ENCODE assay signal across 1 cellular context in the genomic region with DNA sequence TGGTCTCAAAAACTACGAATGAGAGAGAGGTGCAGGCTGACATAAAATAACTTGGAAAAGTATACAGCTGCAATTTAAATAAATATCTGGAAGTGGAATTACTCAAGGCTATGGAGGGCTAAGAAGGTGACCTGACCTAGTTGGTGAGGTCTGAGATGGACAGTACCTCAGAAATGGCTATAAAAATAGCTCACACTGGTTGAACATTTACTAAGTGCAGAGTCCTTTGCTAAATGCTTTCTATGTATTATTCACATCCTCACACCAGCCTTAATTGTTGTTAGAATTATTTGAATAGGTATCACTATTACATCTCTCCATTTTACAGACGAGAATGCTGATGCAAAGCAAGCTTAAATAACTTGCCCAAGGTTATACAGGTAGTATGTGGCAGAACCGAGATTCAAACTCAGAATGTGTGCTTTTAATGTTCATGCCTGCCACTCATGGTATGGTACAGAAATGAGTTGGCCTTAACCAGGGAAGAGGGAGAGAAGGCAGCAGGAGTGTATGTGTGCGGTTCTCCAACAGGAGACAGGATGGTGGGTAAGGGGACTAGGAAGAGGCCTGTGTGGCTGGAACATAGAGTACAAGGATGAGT.
TF ChIP-seq lines count a peak whose summit lies in the region.

No MANE protein-coding gene starts in this region.

TF ChIP-seq in A549, 52 proteins besides CTCF, POLR2A, EP300 and RAD21:
- TF ChIP-seq ESRRA (IDR thresholded peaks at IDR 0.05; ENCODE audit: borderline replicate concordance, low read length) (no peak), TP53 (CRISPR knock-in tag; IDR thresholded peaks at IDR 0.05) (no peak), HOXA7 (CRISPR knock-in tag; IDR thresholded peaks at IDR 0.05) (no peak), FOSB (CRISPR knock-in tag; IDR thresholded peaks at IDR 0.05) (no peak)
- TF ChIP-seq, protein P1, sequence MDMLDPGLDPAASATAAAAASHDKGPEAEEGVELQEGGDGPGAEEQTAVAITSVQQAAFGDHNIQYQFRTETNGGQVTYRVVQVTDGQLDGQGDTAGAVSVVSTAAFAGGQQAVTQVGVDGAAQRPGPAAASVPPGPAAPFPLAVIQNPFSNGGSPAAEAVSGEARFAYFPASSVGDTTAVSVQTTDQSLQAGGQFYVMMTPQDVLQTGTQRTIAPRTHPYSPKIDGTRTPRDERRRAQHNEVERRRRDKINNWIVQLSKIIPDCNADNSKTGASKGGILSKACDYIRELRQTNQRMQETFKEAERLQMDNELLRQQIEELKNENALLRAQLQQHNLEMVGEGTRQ (IDR thresholded peaks at IDR 0.05), result no peak
